8 cellular contexts compared by ENCODE assay signal in genomic region chr17:42659932-42660274, GRCh38. TPM values are rescaled to one million over a fixed set of nuclear protein-coding genes. Genes with fewer than 3 reads are reported as not detected.
DNase-seq lines count a peak whose midpoint lies in the region; ATAC-seq, FAIRE-seq and TF ChIP-seq lines count a peak whose summit lies in the region.
"Not testable (repeated sequence)": the region's sequence is repeated elsewhere in the genome, so short reads cannot be mapped to it uniquely, and the experiment has no call there.

No MANE protein-coding gene starts in this region.

- not testable (repeated sequence) for DNase-seq in AG10803 (ENCODE audit: low read depth); HTR-8/SVneo (ENCODE audit: insufficient read length, low spot score); T-cell; adrenal gland; epithelial cell of prostate (ENCODE audit: low read depth, low spot score); stimulated activated naive B cell treated with anti-CD40 and anti-IgM and Interleukin-4, amounts not matched to agents 10 μg/mL and 1 μg/mL and 100 μg/mL, for 72 hours

- not testable (repeated sequence) for H2AFZ ChIP-seq in neural cell (ENCODE audit: low read depth, low read length)

- peak overlapping the region; percentile 82 for H3K4me3 ChIP-seq in AG10803 (ENCODE audit: low read length)
- H3K4me3 ChIP-seq in adrenal gland, result peak overlapping the region in 2 of 4 donors; percentile 48 to 71
- H3K4me3 ChIP-seq in iPS-18c (ENCODE audit: insufficient read depth, low read depth, low read length), result peak overlapping the region; percentile 83; the same call in 1 of the 2 replicates
- peak overlapping the region; percentile 93 for H3K4me3 ChIP-seq in neural cell (ENCODE audit: low read length)

- not testable (repeated sequence) for H3K27ac Mint-ChIP-seq in T-cell; stimulated activated naive B cell treated with anti-CD40 and anti-IgM and Interleukin-4, amounts not matched to agents 10 μg/mL and 1 μg/mL and 100 μg/mL, for 72 hours

- peak overlapping the region; percentile 60 for H3K4me2 ChIP-seq in neural cell (ENCODE audit: low read length)

- not testable (repeated sequence) for H3F3A ChIP-seq in neural cell (ENCODE audit: insufficient read depth, low read length, poor library complexity, severe bottlenecking)

- peaks cover 16 to 24% (median 22%) of the 10 kb centered on the region in 3 donors for H3K4me1 Mint-ChIP-seq in T-cell
- H3K4me1 Mint-ChIP-seq in stimulated activated naive B cell treated with anti-CD40 and anti-IgM and Interleukin-4, amounts not matched to agents 10 μg/mL and 1 μg/mL and 100 μg/mL, for 72 hours, result peaks cover 19 to 44% of the 10 kb centered on the region in 2 donors

- TF ChIP-seq RAD21 in neural cell (conservative IDR thresholded peaks at IDR 0.05), result not testable (repeated sequence)

- TF ChIP-seq POLR2A in adrenal gland (IDR thresholded peaks at IDR 0.05), result not testable (repeated sequence)

- POLR2A ChIA-PET in T-cell (lab: Charles Lee), result not testable (repeated sequence)

- 88 to 93% methylated on average over 1 of the region's 14 CpGs; no CpG with 5 or more reads in 2 of the 4 donors for WGBS in adrenal gland, 4 donors

- H3K4me1 ChIP-seq in adrenal gland (replicated peaks in 1 of 2), result peaks cover 13 to 26% of the 10 kb centered on the region in 2 donors

- not testable (repeated sequence) for ATAC-seq in T-cell (replicated peaks in 1 of 4); stimulated activated naive B cell treated with anti-CD40 and anti-IgM and Interleukin-4, amounts not matched to agents 10 μg/mL and 1 μg/mL and 100 μg/mL, for 72 hours (replicated peaks)

- not testable (repeated sequence) for H3K9me2 ChIP-seq in neural cell (ENCODE audit: insufficient read depth, low read length)

- H4K20me1 ChIP-seq in neural cell (ENCODE audit: insufficient read depth), result not testable (repeated sequence)

- peak overlapping the region; percentile 86 for H3K9ac ChIP-seq in neural cell (ENCODE audit: low read length)

- TF ChIP-seq CTCF in AG10803 (conservative IDR thresholded peaks at IDR 0.05; ENCODE audit: low read length); adrenal gland (IDR thresholded peaks at IDR 0.05); neural cell (IDR thresholded peaks at IDR 0.05; ENCODE audit: poor library complexity, severe bottlenecking): not testable (repeated sequence)

- not testable (repeated sequence) for H3K9me3 Mint-ChIP-seq in T-cell; stimulated activated naive B cell treated with anti-CD40 and anti-IgM and Interleukin-4, amounts not matched to agents 10 μg/mL and 1 μg/mL and 100 μg/mL, for 72 hours

- peak overlapping the region in 3 of 5 donors; percentile 79 to 89 (median 86) for H3K27ac ChIP-seq in adrenal gland
- peak overlapping the region; percentile 49 for H3K27ac ChIP-seq in epithelial cell of prostate
- H3K27ac ChIP-seq in neural cell (ENCODE audit: low read length), result not testable (repeated sequence)

- intact Hi-C loops in adrenal gland (cut with DNase I), result not testable (repeated sequence)

- H3K79me2 ChIP-seq in neural cell (replicated peaks; ENCODE audit: insufficient read depth, low read length), result not testable (repeated sequence)

- peak; percentile 82 for FAIRE-seq in HTR-8/SVneo (lab: Jason Lieb, UNC)

- peaks cover 0 to 35% of the 10 kb centered on the region in 2 donors for H3K36me3 ChIP-seq in adrenal gland (replicated peaks in 1 of 2)
- H3K36me3 ChIP-seq in neural cell (ENCODE audit: insufficient read depth, low read length), result not testable (repeated sequence)

- not testable (repeated sequence) for H3K27me3 Mint-ChIP-seq in T-cell
- peaks cover 10 to 18% of the 10 kb centered on the region in 2 donors for H3K27me3 Mint-ChIP-seq in stimulated activated naive B cell treated with anti-CD40 and anti-IgM and Interleukin-4, amounts not matched to agents 10 μg/mL and 1 μg/mL and 100 μg/mL, for 72 hours

- H3K27me3 ChIP-seq in adrenal gland; neural cell (ENCODE audit: insufficient read depth, low read depth, low read length): not testable (repeated sequence)

- CTCF ChIA-PET in T-cell (lab: Charles Lee), result not testable (repeated sequence)

- H3K4me3 Mint-ChIP-seq in T-cell, result peak overlapping the region; percentile 36 to 88 (median 88)
- peak overlapping the region; percentile 90 to 92 for H3K4me3 Mint-ChIP-seq in stimulated activated naive B cell treated with anti-CD40 and anti-IgM and Interleukin-4, amounts not matched to agents 10 μg/mL and 1 μg/mL and 100 μg/mL, for 72 hours

- TF ChIP-seq EP300 in neural cell (conservative IDR thresholded peaks at IDR 0.05; ENCODE audit: poor library complexity, severe bottlenecking), result not testable (repeated sequence)

- not testable (repeated sequence) for H3K9me3 ChIP-seq in adrenal gland (replicated peaks in 1 of 3); iPS-18c (ENCODE audit: control insufficient read depth, insufficient read depth, low read length); neural cell (ENCODE audit: low read length)

- not testable (repeated sequence) for H3K36me3 Mint-ChIP-seq in T-cell
- peaks cover 2 to 19% of the 10 kb centered on the region in 2 donors for H3K36me3 Mint-ChIP-seq in stimulated activated naive B cell treated with anti-CD40 and anti-IgM and Interleukin-4, amounts not matched to agents 10 μg/mL and 1 μg/mL and 100 μg/mL, for 72 hours

RNA-seq across cellular contexts. Expression of gene TUBG2, which starts 0.8 kb away (rescaled TPM):
- total RNA-seq in T-cell (10 to 100 TPM; 13.7 to 22.3 (median 20.5) TPM), adrenal gland (10 to 100 TPM; 21.5 to 63.9 (median 45.6) TPM)
- polyA plus RNA-seq in adrenal gland (10 to 100 TPM; 19.3 to 65.1 (median 49.6) TPM), neural cell (24.9 and 28.9 TPM in 2 replicates)
- polyA minus RNA-seq in neural cell, result 14.6 and 16.1 TPM in 2 replicates

RNA-seq across cellular contexts. Expression of gene PLEKHH3, which starts 16.9 kb away (rescaled TPM):
- total RNA-seq in T-cell (1 to 10 TPM in 1 of 5 donors, under 1 TPM in 4; 0.13 to 2.5 (median 0.58) TPM), adrenal gland (10 to 100 TPM; 28.1 to 63.7 (median 46.6) TPM)
- polyA plus RNA-seq in adrenal gland (10 to 100 TPM in 2 of 3 donors, 1 to 10 TPM in 1; 1.8 to 73.2 (median 49.6) TPM), neural cell (18.4 and 20.2 TPM in 2 replicates)
- polyA minus RNA-seq in neural cell, result 14.1 and 19.0 TPM in 2 replicates

RNA-seq across cellular contexts. Expression of gene CCR10, which starts 21.7 kb away (rescaled TPM):
- total RNA-seq in T-cell (1 to 10 TPM in 4 of 5 donors, under 1 TPM in 1; 0.53 to 7.8 (median 1.3) TPM), adrenal gland (1 to 10 TPM in 6 of 8 donors, under 1 TPM in 2; 0.80 to 7.9 (median 4.2) TPM)
- polyA plus RNA-seq in adrenal gland (1 to 10 TPM in 2 of 3 donors, under 1 TPM in 1; 0.31 to 3.6 (median 1.7) TPM), neural cell (3.1 and 5.1 TPM in 2 replicates)
- 1.9 and 2.7 TPM in 2 replicates for polyA minus RNA-seq in neural cell

RNA-seq across cellular contexts. Expression of gene CNTNAP1, which starts 22.4 kb away (rescaled TPM):
- total RNA-seq in T-cell (10 to 100 TPM in 1 of 5 donors, 1 to 10 TPM in 4; 2.2 to 18.3 (median 3.0) TPM), adrenal gland (10 to 100 TPM in 2 of 8 donors, 1 to 10 TPM in 6; 1.8 to 31.9 (median 5.4) TPM)
- polyA plus RNA-seq in adrenal gland (10 to 100 TPM in 1 of 3 donors, 1 to 10 TPM in 2; 1.6 to 12.5 (median 5.7) TPM), neural cell (21.9 and 23.9 TPM in 2 replicates)
- 29.0 and 32.8 TPM in 2 replicates for polyA minus RNA-seq in neural cell

RNA-seq across cellular contexts. Expression of gene TUBG1, which starts 50.4 kb away (rescaled TPM):
- total RNA-seq in T-cell (10 to 100 TPM in 3 of 5 donors, 1 to 10 TPM in 2; 6.5 to 18.9 (median 16.2) TPM), adrenal gland (10 to 100 TPM; 22.9 to 90.0 (median 38.0) TPM)
- polyA plus RNA-seq in adrenal gland (10 to 100 TPM; 30.5 to 70.3 (median 40.3) TPM), neural cell (14.2 and 22.3 TPM in 2 replicates)
- polyA minus RNA-seq in neural cell, result 16.2 and 19.7 TPM in 2 replicates

Comparison
In these comparisons a context has a peak if more than half of its experiments do, and no peak if none do; other contexts are left out.
1. RNA of gene PLEKHH3, which starts 16.9 kb away (total RNA-seq): 28.1 to 63.7 TPM in adrenal gland; 0.13 to 2.5 TPM in T-cell; every median in the first group is over 4 times any median in the second.